In genomic region chr1:150525348-150525747, GRCh38 we compare ENCODE assay signal across 9 cellular contexts. TPM values are rescaled to one million over a fixed set of nuclear protein-coding genes. Genes with fewer than 3 reads are reported as not detected.
"Had no signal": no experiment of that assay in that cellular context is flagged by ENCODE, and none has a peak within 500 bp of the region (broad histone marks: within the 10 kb centered on the region; RNA-seq: fewer than 3 reads in every experiment).

No MANE protein-coding gene starts in this region.

- FAIRE-seq: G401.6, GM12878, GM12891, GM12892, GM18507, GM19239 had no signal

- ATAC-seq: GM12878 had no signal

- DNase-seq: GDM1, GF-D8 had no signal

- H3K4me3 ChIP-seq: GM12878 had no signal

RNA-seq across cellular contexts. Expression of gene FALEC, which starts 9.8 kb away (rescaled TPM):
- total RNA-seq: G401 had no signal
